In the genomic region with DNA sequence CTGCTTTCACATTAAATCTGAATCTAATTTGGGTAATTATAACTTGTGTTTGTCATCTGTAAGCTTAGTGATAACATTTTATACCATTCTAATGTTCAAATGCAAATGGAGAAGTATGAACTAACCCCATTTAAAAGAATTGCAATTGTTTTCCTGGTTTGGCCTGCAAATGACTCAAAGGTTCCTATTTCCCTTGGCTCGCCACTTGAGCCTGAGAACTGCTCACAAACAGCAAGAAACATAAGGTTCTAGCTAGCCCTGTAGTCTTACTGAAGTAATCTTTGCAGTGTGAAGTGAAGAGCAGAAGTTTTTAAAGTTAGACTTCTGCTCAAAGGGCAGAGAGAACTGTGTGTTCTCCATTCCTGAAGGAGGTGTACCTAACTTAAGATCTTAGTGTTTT, we compare ENCODE assay signal across 17 cellular contexts. TPM values are rescaled to one million over a fixed set of nuclear protein-coding genes. Genes with fewer than 3 reads are reported as not detected.
DNase-seq lines count a peak whose midpoint lies in the region; ATAC-seq, FAIRE-seq and TF ChIP-seq lines count a peak whose summit lies in the region.
"Had no signal": no experiment of that assay in that cellular context is flagged by ENCODE, and none has a peak within 500 bp of the region (broad histone marks: within the 10 kb centered on the region; RNA-seq: fewer than 3 reads in every experiment).

No MANE protein-coding gene starts in this region.

- H3K36me3 Mint-ChIP-seq in activated CD8-positive, alpha-beta T cell treated with anti-CD3 and anti-CD28 coated beads for 36 hours (ENCODE audit: low read depth) = peaks cover 39% of the 10 kb centered on the region
- peaks cover 29% of the 10 kb centered on the region for H3K36me3 Mint-ChIP-seq in activated CD8-positive, alpha-beta T cell treated with anti-CD3 and anti-CD28 coated beads, Interleukin-2, amount 10 ng/mL, durations not matched to agents 7 days and 5 days (ENCODE audit: low read depth)
- no peaks in the 10 kb centered on the region for H3K36me3 Mint-ChIP-seq in astrocyte (ENCODE audit: low read depth, unreplicated experiment)

- no peaks in the 10 kb centered on the region for H3K36me3 ChIP-seq in astrocyte (ENCODE audit: insufficient read depth, low read length)

- H3K27me3 ChIP-seq in astrocyte (ENCODE audit: insufficient read depth, low read length) = no peaks in the 10 kb centered on the region

- no peak overlapping the region for H2AFZ ChIP-seq in astrocyte (ENCODE audit: low read depth, low read length)
- H2AFZ ChIP-seq: PC-9 had no signal

- H3K27me3 Mint-ChIP-seq in activated CD8-positive, alpha-beta T cell treated with anti-CD3 and anti-CD28 coated beads for 36 hours = no peaks in the 10 kb centered on the region
- H3K27me3 Mint-ChIP-seq in activated CD8-positive, alpha-beta T cell treated with anti-CD3 and anti-CD28 coated beads, Interleukin-2, amount 10 ng/mL, durations not matched to agents 7 days and 5 days (ENCODE audit: low read depth) = no peaks in the 10 kb centered on the region
- H3K27me3 Mint-ChIP-seq in astrocyte (ENCODE audit: low read depth, unreplicated experiment) = no peaks in the 10 kb centered on the region
- H3K27me3 Mint-ChIP-seq in stimulated activated naive CD8-positive, alpha-beta T cell treated with anti-CD3 and anti-CD28 coated beads, Interleukin-15, amount 100 ng/mL, for 72 hours = no peaks in the 10 kb centered on the region

- H3K4me2 ChIP-seq in astrocyte (ENCODE audit: low read length) = no peak overlapping the region
- H3K4me2 ChIP-seq: BLaER1 treated with 17β-estradiol and CSF1 and Interleukin-3, amounts not matched to agents 10 nM and 100 nM; PC-9 had no signal

- peaks cover 11% of the 10 kb centered on the region for H3K4me1 Mint-ChIP-seq in activated CD8-positive, alpha-beta T cell treated with anti-CD3 and anti-CD28 coated beads for 36 hours (ENCODE audit: low read depth)
- no peaks in the 10 kb centered on the region for H3K4me1 Mint-ChIP-seq in activated CD8-positive, alpha-beta T cell treated with anti-CD3 and anti-CD28 coated beads, Interleukin-2, amount 10 ng/mL, durations not matched to agents 7 days and 5 days (ENCODE audit: low read depth)
- peaks cover 3% of the 10 kb centered on the region for H3K4me1 Mint-ChIP-seq in astrocyte (ENCODE audit: low read depth, unreplicated experiment)
- H3K4me1 Mint-ChIP-seq in stimulated activated naive CD8-positive, alpha-beta T cell treated with anti-CD3 and anti-CD28 coated beads, Interleukin-15, amount 100 ng/mL, for 72 hours = peaks cover 9% of the 10 kb centered on the region

- no peaks in the 10 kb centered on the region for H3K79me2 ChIP-seq in astrocyte (ENCODE audit: insufficient read depth, low read length)

- H3K27ac Mint-ChIP-seq in activated CD8-positive, alpha-beta T cell treated with anti-CD3 and anti-CD28 coated beads for 36 hours = peak overlapping the region; percentile 15
- H3K27ac Mint-ChIP-seq in activated CD8-positive, alpha-beta T cell treated with anti-CD3 and anti-CD28 coated beads, Interleukin-2, amount 10 ng/mL, durations not matched to agents 7 days and 5 days = no peak overlapping the region
- no peak overlapping the region for H3K27ac Mint-ChIP-seq in astrocyte (ENCODE audit: unreplicated experiment)
- peak overlapping the region in 1 of 2 donors; percentile 72 for H3K27ac Mint-ChIP-seq in stimulated activated naive CD8-positive, alpha-beta T cell treated with anti-CD3 and anti-CD28 coated beads, Interleukin-15, amount 100 ng/mL, for 72 hours

- no peak overlapping the region for H3K27ac ChIP-seq in astrocyte (ENCODE audit: low read depth, low read length)
- H3K27ac ChIP-seq: 22Rv1; BLaER1 treated with 17β-estradiol and CSF1 and Interleukin-3, amounts not matched to agents 10 nM and 100 nM; HL-60; PC-9 had no signal

- TF ChIP-seq CTCF in activated CD8-positive, alpha-beta T cell treated with anti-CD3 and anti-CD28 coated beads for 36 hours (IDR thresholded peaks at IDR 0.05) = no peak
- TF ChIP-seq CTCF in astrocyte (IDR thresholded peaks at IDR 0.05; ENCODE audit: insufficient read depth, low read depth, low read length) = no peak
- no peak for TF ChIP-seq CTCF in fibroblast of pulmonary artery (IDR thresholded peaks at IDR 0.05; ENCODE audit: low read length, missing control alignments)

- H3K4me3 Mint-ChIP-seq in activated CD8-positive, alpha-beta T cell treated with anti-CD3 and anti-CD28 coated beads for 36 hours = no peak overlapping the region
- no peak overlapping the region for H3K4me3 Mint-ChIP-seq in activated CD8-positive, alpha-beta T cell treated with anti-CD3 and anti-CD28 coated beads, Interleukin-2, amount 10 ng/mL, durations not matched to agents 7 days and 5 days
- no peak overlapping the region for H3K4me3 Mint-ChIP-seq in astrocyte (ENCODE audit: unreplicated experiment)
- H3K4me3 Mint-ChIP-seq in stimulated activated naive CD8-positive, alpha-beta T cell treated with anti-CD3 and anti-CD28 coated beads, Interleukin-15, amount 100 ng/mL, for 72 hours = no peak overlapping the region

- peaks cover 13% of the 10 kb centered on the region for H3K4me1 ChIP-seq in astrocyte (ENCODE audit: insufficient read depth, low read length)
- H3K4me1 ChIP-seq: BLaER1 treated with 17β-estradiol and CSF1 and Interleukin-3, amounts not matched to agents 10 nM and 100 nM had no signal

- POLR2A ChIA-PET in activated CD8-positive, alpha-beta T cell treated with anti-CD3 and anti-CD28 coated beads for 36 hours (lab: Charles Lee) = no interaction called here
- POLR2A ChIA-PET in activated CD8-positive, alpha-beta T cell treated with anti-CD3 and anti-CD28 coated beads, Interleukin-2, amount 10 ng/mL, durations not matched to agents 7 days and 5 days (lab: Charles Lee) = no interaction called here

- H3K9me3 ChIP-seq in astrocyte (ENCODE audit: insufficient read depth, low read depth, low read length) = no peaks in the 10 kb centered on the region
- H3K9me3 ChIP-seq: BLaER1 treated with 17β-estradiol and CSF1 and Interleukin-3, amounts not matched to agents 10 nM and 100 nM had no signal

- H3K9me3 Mint-ChIP-seq in activated CD8-positive, alpha-beta T cell treated with anti-CD3 and anti-CD28 coated beads for 36 hours = no peaks in the 10 kb centered on the region
- H3K9me3 Mint-ChIP-seq in activated CD8-positive, alpha-beta T cell treated with anti-CD3 and anti-CD28 coated beads, Interleukin-2, amount 10 ng/mL, durations not matched to agents 7 days and 5 days (ENCODE audit: insufficient read depth) = no peaks in the 10 kb centered on the region
- no peaks in the 10 kb centered on the region for H3K9me3 Mint-ChIP-seq in astrocyte (ENCODE audit: unreplicated experiment)
- H3K9me3 Mint-ChIP-seq in stimulated activated naive CD8-positive, alpha-beta T cell treated with anti-CD3 and anti-CD28 coated beads, Interleukin-15, amount 100 ng/mL, for 72 hours = no peaks in the 10 kb centered on the region

- no peak for DNase-seq in activated CD8-positive, alpha-beta T cell treated with anti-CD3 and anti-CD28 coated beads for 36 hours
- DNase-seq in activated CD8-positive, alpha-beta T cell treated with anti-CD3 and anti-CD28 coated beads, Interleukin-2, amount 10 ng/mL, durations not matched to agents 7 days and 5 days = no peak
- DNase-seq in astrocyte (ENCODE audit: low read depth) (peak; percentile 36), fibroblast of pulmonary artery (ENCODE audit: low read depth) (peak; percentile 57), retina (no peak)
- DNase-seq in stimulated activated naive CD8-positive, alpha-beta T cell treated with anti-CD3 and anti-CD28 coated beads, Interleukin-15, amount 100 ng/mL, for 72 hours = no peak
- DNase-seq: DMS 273 treated with DMSO at 0.1 percent for 48 hours, NCI-H1048, NCI-H446 treated with DMSO at 0.1 percent for 48 hours, NCI-H748 treated with DMSO at 0.1 percent for 48 hours, PC-9 had no signal

- no peaks in the 10 kb centered on the region for H4K20me1 ChIP-seq in astrocyte (ENCODE audit: insufficient read depth, low read length)

- ATAC-seq in activated CD8-positive, alpha-beta T cell treated with anti-CD3 and anti-CD28 coated beads for 36 hours = no peak
- no peak for ATAC-seq in activated CD8-positive, alpha-beta T cell treated with anti-CD3 and anti-CD28 coated beads, Interleukin-2, amount 10 ng/mL, durations not matched to agents 7 days and 5 days
- peak; percentile 33 for ATAC-seq in stimulated activated naive CD8-positive, alpha-beta T cell treated with anti-CD3 and anti-CD28 coated beads, Interleukin-15, amount 100 ng/mL, for 72 hours
- ATAC-seq in GM19351 (IDR thresholded peaks at IDR 0.05; ENCODE audit: unreplicated experiment) (no peak), GM21825 (IDR thresholded peaks at IDR 0.05; ENCODE audit: unreplicated experiment) (no peak)
- ATAC-seq: K562 had no signal

- no peak for FAIRE-seq in astrocyte (lab: Jason Lieb, UNC)
- FAIRE-seq: K562 had no signal

- no peak overlapping the region for H3K4me3 ChIP-seq in astrocyte (ENCODE audit: insufficient read depth, low read depth, low read length)
- no peak overlapping the region for H3K4me3 ChIP-seq in fibroblast of pulmonary artery (replicated peaks; ENCODE audit: low read depth, low read length)
- H3K4me3 ChIP-seq: BLaER1 treated with 17β-estradiol and CSF1 and Interleukin-3, amounts not matched to agents 10 nM and 100 nM; K562; PC-9 had no signal

- no peak overlapping the region for H3K9ac ChIP-seq in astrocyte (ENCODE audit: low read length)
- H3K9ac ChIP-seq: BLaER1 treated with 17β-estradiol and CSF1 and Interleukin-3, amounts not matched to agents 10 nM and 100 nM had no signal

- intact Hi-C loops in activated CD8-positive, alpha-beta T cell treated with anti-CD3 and anti-CD28 coated beads for 36 hours (cut with micrococcal nuclease) = no loop called here

- CTCF ChIA-PET in activated CD8-positive, alpha-beta T cell treated with anti-CD3 and anti-CD28 coated beads for 36 hours (lab: Charles Lee) = no interaction called here
- CTCF ChIA-PET in activated CD8-positive, alpha-beta T cell treated with anti-CD3 and anti-CD28 coated beads, Interleukin-2, amount 10 ng/mL, durations not matched to agents 7 days and 5 days (lab: Charles Lee) = no interaction called here

RNA-seq across cellular contexts. Expression of gene UPRT, which starts 27.2 kb away (rescaled TPM):
- 10 to 100 TPM; 84.8 to 85.3 TPM for total RNA-seq in activated CD8-positive, alpha-beta T cell treated with anti-CD3 and anti-CD28 coated beads for 36 hours
- 10 to 100 TPM; 18.5 to 22.2 TPM for total RNA-seq in activated CD8-positive, alpha-beta T cell treated with anti-CD3 and anti-CD28 coated beads, Interleukin-2, amount 10 ng/mL, durations not matched to agents 7 days and 5 days
- total RNA-seq in astrocyte = 14.3 and 16.2 TPM in 2 replicates

Comparison
In these comparisons a context has a peak if more than half of its experiments do, and no peak if none do; other contexts are left out.
1. DNase-seq: peak in astrocyte (single experiment) and fibroblast of pulmonary artery (single experiment); none in activated CD8-positive, alpha-beta T cell treated with anti-CD3 and anti-CD28 coated beads for 36 hours (single experiment), activated CD8-positive, alpha-beta T cell treated with anti-CD3 and anti-CD28 coated beads, Interleukin-2, amount 10 ng/mL, durations not matched to agents 7 days and 5 days (single experiment), stimulated activated naive CD8-positive, alpha-beta T cell treated with anti-CD3 and anti-CD28 coated beads, Interleukin-15, amount 100 ng/mL, for 72 hours (0 of 2) and retina (single experiment).